Comparison of ENCODE assay signal across 8 cellular contexts in genomic region chr9:89309608-89310485, GRCh38. TPM values are rescaled to one million over a fixed set of nuclear protein-coding genes. Genes with fewer than 3 reads are reported as not detected.
DNase-seq lines count a peak whose midpoint lies in the region; FAIRE-seq and TF ChIP-seq lines count a peak whose summit lies in the region.

No MANE protein-coding gene starts in this region.

- peaks cover 26 to 48% (median 48%) of the 10 kb centered on the region in 3 donors for H3K4me1 Mint-ChIP-seq in CD8-positive, alpha-beta memory T cell

- DNase-seq in CD8-positive, alpha-beta memory T cell: no peak
- no peak for DNase-seq in MM.1S
- no peak for DNase-seq in astrocyte of the spinal cord (ENCODE audit: low read depth, low spot score)
- no peak for DNase-seq in RCC 7860 (ENCODE audit: low spot score)
- DNase-seq in HuH-7.5 (ENCODE audit: low spot score): no peak
- DNase-seq in putamen (ENCODE audit: low spot score): no peak

- H3K9me3 Mint-ChIP-seq in CD8-positive, alpha-beta memory T cell: peaks cover 0 to 4% (median 0%) of the 10 kb centered on the region in 5 donors

- no peaks in the 10 kb centered on the region for H3K9me2 ChIP-seq in MM.1S (replicated peaks; ENCODE audit: insufficient read depth, low read length)

- H3K4me1 ChIP-seq in CD8-positive, alpha-beta memory T cell (ENCODE audit: insufficient read depth, low read length): peaks cover 30% of the 10 kb centered on the region
- H3K4me1 ChIP-seq in MM.1S (ENCODE audit: low read length) (peaks cover 26% of the 10 kb centered on the region), liver (ENCODE audit: control insufficient read depth in 4 of 4, insufficient read depth in 4 of 4, low read length in 3 of 4) (peaks cover 0 to 11% (median 6%) of the 10 kb centered on the region in 4 donors), thymus (ENCODE audit: control insufficient read depth, insufficient read depth, low read length) (peaks cover 9% of the 10 kb centered on the region)

- H3K79me2 ChIP-seq in MM.1S (ENCODE audit: low read length): peaks cover 47% of the 10 kb centered on the region

- no peak for TF ChIP-seq CTCF in MM.1S (IDR thresholded peaks at IDR 0.05; ENCODE audit: low read length)
- no peak for TF ChIP-seq CTCF in astrocyte of the spinal cord (IDR thresholded peaks at IDR 0.05; ENCODE audit: low read depth, low read length)
- no peak for TF ChIP-seq CTCF in liver (IDR thresholded peaks at IDR 0.05; ENCODE audit: low read depth, low read length, missing input control)

- TF ChIP-seq RAD21 in liver (IDR thresholded peaks at IDR 0.05): no peak

- H3K27me3 Mint-ChIP-seq in CD8-positive, alpha-beta memory T cell: peaks cover 6 to 8% of the 10 kb centered on the region in 2 donors

- H2AFZ ChIP-seq in MM.1S (ENCODE audit: low read length): peak overlapping the region; percentile 63

- H3K4me2 ChIP-seq in MM.1S (ENCODE audit: low read depth, low read length): peak overlapping the region; percentile 90

- peak overlapping the region; percentile 71 for H3K4me3 ChIP-seq in CD8-positive, alpha-beta memory T cell (ENCODE audit: low read length)
- H3K4me3 ChIP-seq in MM.1S (ENCODE audit: low read length) (peak overlapping the region; percentile 77), astrocyte of the spinal cord (ENCODE audit: low read depth, low read length) (peak overlapping the region; percentile 57), liver (ENCODE audit: low read depth in 1 of 3, low read length in 3 of 3) (peak overlapping the region; percentile 71 to 85 (median 76)), thymus (ENCODE audit: low read length) (peak overlapping the region; percentile 90)

- H3K9ac ChIP-seq in MM.1S (ENCODE audit: low read length) (peak overlapping the region; percentile 97), liver (ENCODE audit: low read depth in 1 of 2, low read length in 2 of 2) (peak overlapping the region; percentile 96 to 99)

- POLR2A ChIA-PET in CD8-positive, alpha-beta memory T cell (lab: Charles Lee): interaction anchor here (0.6 to 1.6 kb wide), 3 partner anchors 9 to 172 kb away, joined by 3 to 15 read pairs (median 8); partner anchors contain the start of gene SECISBP2

- no peaks in the 10 kb centered on the region for H3K9me3 ChIP-seq in CD8-positive, alpha-beta memory T cell (ENCODE audit: low read length)
- H3K9me3 ChIP-seq in MM.1S (replicated peaks; ENCODE audit: insufficient read depth, low read length) (no peaks in the 10 kb centered on the region), liver (ENCODE audit: control insufficient read depth in 4 of 4, low read length in 3 of 4) (no peaks in the 10 kb centered on the region), thymus (ENCODE audit: control insufficient read depth) (no peaks in the 10 kb centered on the region)

- in situ Hi-C loops in astrocyte of the spinal cord (cut with HindIII; ENCODE audit: low sequenced_read_pairs): no loop called here

- peaks cover 13% of the 10 kb centered on the region; the same call in 1 of the 2 replicates for H4K20me1 ChIP-seq in MM.1S (ENCODE audit: insufficient read depth, low read length)

- no peaks in the 10 kb centered on the region for H3K27me3 ChIP-seq in CD8-positive, alpha-beta memory T cell (ENCODE audit: insufficient read depth, low read length, poor library complexity, severe bottlenecking)
- no peaks in the 10 kb centered on the region for H3K27me3 ChIP-seq in MM.1S (replicated peaks; ENCODE audit: insufficient read depth, low read length)
- H3K27me3 ChIP-seq in liver (ENCODE audit: control insufficient read depth in 4 of 4, insufficient read depth in 4 of 4, low read length in 3 of 4): no peaks in the 10 kb centered on the region
- no peaks in the 10 kb centered on the region for H3K27me3 ChIP-seq in thymus (ENCODE audit: control insufficient read depth, insufficient read depth)

- CTCF ChIA-PET in CD8-positive, alpha-beta memory T cell (lab: Charles Lee): interaction anchor here (1.5 kb wide), 2 partner anchors 9 to 239 kb away, joined by 4 read pairs; partner anchors contain the start of gene SECISBP2

- H3K27ac ChIP-seq in CD8-positive, alpha-beta memory T cell (ENCODE audit: low read depth, low read length): peak overlapping the region; percentile 99
- peak overlapping the region; percentile 94 for H3K27ac ChIP-seq in MM.1S (ENCODE audit: low read length)
- peak overlapping the region; percentile 98 to 99 for H3K27ac ChIP-seq in liver (ENCODE audit: low read depth in 1 of 2, low read length in 2 of 2)
- H3K27ac ChIP-seq in thymus (ENCODE audit: low read depth): peak overlapping the region; percentile 100

- H3K27ac Mint-ChIP-seq in CD8-positive, alpha-beta memory T cell: peak overlapping the region; percentile 97 to 100 (median 98)

- H3F3A ChIP-seq in MM.1S (ENCODE audit: insufficient read depth, low read length): peaks cover 19% of the 10 kb centered on the region

- H3K36me3 Mint-ChIP-seq in CD8-positive, alpha-beta memory T cell: peaks cover 2 to 15% (median 4%) of the 10 kb centered on the region in 3 donors

- H3K36me3 ChIP-seq in CD8-positive, alpha-beta memory T cell (ENCODE audit: insufficient read depth, low read length): no peaks in the 10 kb centered on the region
- peaks cover 5% of the 10 kb centered on the region; the same call in 1 of the 2 replicates for H3K36me3 ChIP-seq in MM.1S (replicated peaks; ENCODE audit: insufficient read depth, low read length)
- H3K36me3 ChIP-seq in liver (ENCODE audit: control insufficient read depth in 4 of 4, insufficient read depth in 3 of 4, low read depth in 1 of 4, low read length in 3 of 4): peaks cover 0 to 2% (median under 1%) of the 10 kb centered on the region in 4 donors
- H3K36me3 ChIP-seq in thymus (ENCODE audit: control insufficient read depth, insufficient read depth): no peaks in the 10 kb centered on the region

- no peak for FAIRE-seq in RCC 7860 (lab: Jason Lieb, UNC)

- 22% methylated on average over 25 of the region's 25 CpGs for WGBS in liver
- WGBS in thymus: 31% methylated on average over 25 of the region's 25 CpGs

- peak overlapping the region; percentile 92 to 98 (median 96) for H3K4me3 Mint-ChIP-seq in CD8-positive, alpha-beta memory T cell

TF ChIP-seq in liver, 16 proteins besides CTCF, POLR2A, EP300 and RAD21 (continues in another document):
- TF ChIP-seq FOXA1 (IDR thresholded peaks at IDR 0.05) (no peak), FOXA2 (IDR thresholded peaks at IDR 0.05) (no peak), EGR1 (IDR thresholded peaks at IDR 0.05; ENCODE audit: low read depth in 2 of 2) (no peak), REST (IDR thresholded peaks at IDR 0.05) (no peak), RXRA (IDR thresholded peaks at IDR 0.05) (no peak), GABPA (IDR thresholded peaks at IDR 0.05 in 1 of 2, conservative IDR thresholded peaks at IDR 0.05 in 1 of 2) (no peak), HNF4G (IDR thresholded peaks at IDR 0.05) (no peak), NR2F2 (IDR thresholded peaks at IDR 0.05) (no peak), JUND (IDR thresholded peaks at IDR 0.05) (no peak), TAF1 (conservative IDR thresholded peaks at IDR 0.05) (no peak), HNF4A (conservative IDR thresholded peaks at IDR 0.05) (no peak), ZBTB33 (IDR thresholded peaks at IDR 0.05) (no peak)

RNA-seq across cellular contexts. Expression of gene CKS2, which starts 1.1 kb away (rescaled TPM):
- total RNA-seq in CD8-positive, alpha-beta memory T cell: 100 to 1,000 TPM; 252 to 253 TPM
- polyA plus RNA-seq in CD8-positive, alpha-beta memory T cell: 21.2 TPM
- 10 to 100 TPM in 1 of 2 donors, 1 to 10 TPM in 1; 3.1 to 79.7 TPM for total RNA-seq in liver
- 10 to 100 TPM; 17.6 to 17.9 TPM for polyA plus RNA-seq in liver
- 92.7 TPM for polyA plus RNA-seq in thymus

RNA-seq across cellular contexts. Expression of gene SECISBP2, which starts 8.5 kb away (rescaled TPM):
- 10 to 100 TPM; 36.7 to 37.0 TPM for total RNA-seq in CD8-positive, alpha-beta memory T cell
- 22.4 TPM for polyA plus RNA-seq in CD8-positive, alpha-beta memory T cell
- 10 to 100 TPM; 26.0 to 37.7 TPM for total RNA-seq in liver
- polyA plus RNA-seq in liver (10 to 100 TPM; 14.2 to 22.7 TPM), thymus (52.7 TPM)
